In the genomic region with DNA sequence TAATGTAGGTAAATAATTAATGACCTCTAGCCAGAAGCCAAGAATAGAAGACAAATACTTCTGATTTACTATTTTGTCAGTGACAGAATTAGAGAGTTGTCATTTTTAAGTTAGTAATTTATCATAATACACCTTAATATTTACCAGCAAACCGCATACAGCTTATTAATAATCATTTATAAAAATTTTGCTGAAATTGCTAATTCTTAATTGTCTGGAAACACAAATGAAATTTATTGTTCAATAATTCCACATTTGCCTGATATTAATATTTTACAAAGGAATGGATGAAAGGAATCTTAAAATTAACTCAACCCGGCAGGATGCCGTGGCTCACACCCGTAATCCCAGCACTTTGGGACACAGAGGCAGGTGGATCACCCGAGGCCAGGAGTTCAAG, we compare ENCODE assay signal across 8 cellular contexts. TPM values are rescaled to one million over a fixed set of nuclear protein-coding genes. Genes with fewer than 3 reads are reported as not detected.
"Had no signal": no experiment of that assay in that cellular context is flagged by ENCODE, and none has a peak within 500 bp of the region (broad histone marks: within the 10 kb centered on the region; RNA-seq: fewer than 3 reads in every experiment).

No MANE protein-coding gene starts in this region.

- FAIRE-seq: HTR-8/SVneo had no signal

- H3K4me2 ChIP-seq: KMS-11 had no signal

- DNase-seq: Karpas-422, KBM-7, KG1 had no signal

- H3K27ac ChIP-seq: HL-60, KMS-11 had no signal

- H3K9ac ChIP-seq: KMS-11 had no signal

RNA-seq across cellular contexts. Expression of gene PROM1, which starts 44.7 kb away (rescaled TPM):
- total RNA-seq: HT1080 had no signal
- polyA plus RNA-seq: IgD-negative memory B cell had no signal
